9 cellular contexts compared by ENCODE assay signal in genomic region chr11:7664867-7665266, GRCh38. TPM values are rescaled to one million over a fixed set of nuclear protein-coding genes. Genes with fewer than 3 reads are reported as not detected.
"Had no signal": no experiment of that assay in that cellular context is flagged by ENCODE, and none has a peak within 500 bp of the region (broad histone marks: within the 10 kb centered on the region; RNA-seq: fewer than 3 reads in every experiment).

No MANE protein-coding gene starts in this region.

- H3K36me3 ChIP-seq: HAP-1 had no signal

- H3K9me3 Mint-ChIP-seq: HFFc6, IgD-negative memory B cell had no signal

- DNase-seq: GM23248, GOT3, HFFc6 had no signal

- H3K4me3 Mint-ChIP-seq: HFFc6, IgD-negative memory B cell had no signal

- H3K27ac ChIP-seq: GM23248, HL-60 had no signal

- H3K4me3 ChIP-seq: GM23248, HAP-1 had no signal

- H3K27me3 Mint-ChIP-seq: IgD-negative memory B cell had no signal

- H3K27ac Mint-ChIP-seq: HFFc6 had no signal

- H3K9me3 ChIP-seq: HAP-1 had no signal

RNA-seq across cellular contexts. Expression of gene CYB5R2, which starts 8.4 kb away (rescaled TPM):
- total RNA-seq: H4 had no signal

RNA-seq across cellular contexts. Expression of gene OVCH2, which starts 41.4 kb away (rescaled TPM):
- total RNA-seq: GM23248, HepG2, HFFc6, HT1080 had no signal
